Comparison of ENCODE assay signal across 10 cellular contexts in genomic region chr2:219109468-219109867, GRCh38. TPM values are rescaled to one million over a fixed set of nuclear protein-coding genes. Genes with fewer than 3 reads are reported as not detected.
DNase-seq lines count a peak whose midpoint lies in the region; ATAC-seq and TF ChIP-seq lines count a peak whose summit lies in the region.
"Had no signal": no experiment of that assay in that cellular context is flagged by ENCODE, and none has a peak within 500 bp of the region (broad histone marks: within the 10 kb centered on the region; RNA-seq: fewer than 3 reads in every experiment).

No MANE protein-coding gene starts in this region.

- no peak overlapping the region for H3K27ac Mint-ChIP-seq in activated T-cell treated with anti-CD3 and anti-CD28 coated beads, Interleukin-2, amount 50 U/mL, for 24 hours
- peak overlapping the region in 3 of 9 donors; percentile 54 to 72 (median 65) for H3K27ac Mint-ChIP-seq in naive thymus-derived CD4-positive, alpha-beta T cell

- H3K36me3 ChIP-seq in naive thymus-derived CD4-positive, alpha-beta T cell (ENCODE audit: control insufficient read depth in 2 of 3, insufficient read depth in 3 of 3, low read length in 3 of 3) = no peaks in the 10 kb centered on the region
- no peaks in the 10 kb centered on the region for H3K36me3 ChIP-seq in upper lobe of right lung
- no peaks in the 10 kb centered on the region for H3K36me3 ChIP-seq in SJCRH30
- no peaks in the 10 kb centered on the region for H3K36me3 ChIP-seq in MG63

- peaks cover 9% of the 10 kb centered on the region for H3K4me1 ChIP-seq in right cardiac atrium (ENCODE audit: control insufficient read depth, insufficient read depth, low read length)
- H3K4me1 ChIP-seq in naive thymus-derived CD4-positive, alpha-beta T cell (ENCODE audit: control insufficient read depth in 2 of 2, insufficient read depth in 2 of 2, low read length in 2 of 2) = no peaks in the 10 kb centered on the region
- H3K4me1 ChIP-seq in upper lobe of right lung = peaks cover 22% of the 10 kb centered on the region
- no peaks in the 10 kb centered on the region for H3K4me1 ChIP-seq in SJCRH30

- peak; percentile 29 to 32 for ATAC-seq in right cardiac atrium
- no peak for ATAC-seq in Right ventricle myocardium superior (ENCODE audit: poor library complexity)
- peak; percentile 92 for ATAC-seq in naive thymus-derived CD4-positive, alpha-beta T cell
- ATAC-seq in upper lobe of right lung = peak; percentile 88
- ATAC-seq: sciatic nerve had no signal

- 68% methylated on average over 3 of the region's 3 CpGs for WGBS in right cardiac atrium

- DNase-seq in right cardiac atrium (peak in 1 of 3 donors; percentile 44), Right ventricle myocardium superior (no peak), upper lobe of right lung (peak; percentile 73), SJCRH30 (no peak), foreskin fibroblast (no peak), MG63 (no peak)
- peak; percentile 48 for DNase-seq in activated T-cell treated with anti-CD3 and anti-CD28 coated beads, Interleukin-2, amount 50 U/mL, for 24 hours
- DNase-seq in naive thymus-derived CD4-positive, alpha-beta T cell = peak; percentile 9 to 78 (median 47)

- H3K27me3 ChIP-seq in right cardiac atrium (ENCODE audit: control insufficient read depth, insufficient read depth) (no peaks in the 10 kb centered on the region), upper lobe of right lung (no peaks in the 10 kb centered on the region), SJCRH30 (no peaks in the 10 kb centered on the region), MG63 (no peaks in the 10 kb centered on the region)
- H3K27me3 ChIP-seq in naive thymus-derived CD4-positive, alpha-beta T cell (ENCODE audit: control insufficient read depth in 2 of 2, insufficient read depth in 2 of 2, low read length in 2 of 2) = no peaks in the 10 kb centered on the region

- peaks cover 52% of the 10 kb centered on the region for H3K4me1 Mint-ChIP-seq in activated T-cell treated with anti-CD3 and anti-CD28 coated beads, Interleukin-2, amount 50 U/mL, for 24 hours (ENCODE audit: low read depth)
- H3K4me1 Mint-ChIP-seq in naive thymus-derived CD4-positive, alpha-beta T cell = peaks cover 10 to 70% (median 31%) of the 10 kb centered on the region in 7 donors

- no peak for TF ChIP-seq CTCF in upper lobe of right lung (IDR thresholded peaks at IDR 0.05)
- no peak for TF ChIP-seq CTCF in foreskin fibroblast (IDR thresholded peaks at IDR 0.05; ENCODE audit: low read depth, low read length)

- H3K9me3 ChIP-seq in right cardiac atrium (ENCODE audit: control insufficient read depth, low read length) (no peaks in the 10 kb centered on the region), upper lobe of right lung (no peaks in the 10 kb centered on the region), SJCRH30 (replicated peaks) (no peaks in the 10 kb centered on the region), MG63 (no peaks in the 10 kb centered on the region)
- H3K9me3 ChIP-seq in naive thymus-derived CD4-positive, alpha-beta T cell (ENCODE audit: control insufficient read depth in 2 of 3, low read length in 3 of 3) = no peaks in the 10 kb centered on the region

- H3K4me3 ChIP-seq in right cardiac atrium (ENCODE audit: low read length) = no peak overlapping the region
- H3K4me3 ChIP-seq in naive thymus-derived CD4-positive, alpha-beta T cell (ENCODE audit: low read length) = no peak overlapping the region
- H3K4me3 ChIP-seq in upper lobe of right lung = no peak overlapping the region
- H3K4me3 ChIP-seq in SJCRH30 = no peak overlapping the region
- no peak overlapping the region for H3K4me3 ChIP-seq in foreskin fibroblast (ENCODE audit: low read depth in 1 of 2, low read length in 2 of 2)
- H3K4me3 ChIP-seq in MG63 = no peak overlapping the region

- H3K27me3 Mint-ChIP-seq in activated T-cell treated with anti-CD3 and anti-CD28 coated beads, Interleukin-2, amount 50 U/mL, for 24 hours = no peaks in the 10 kb centered on the region
- no peaks in the 10 kb centered on the region for H3K27me3 Mint-ChIP-seq in naive thymus-derived CD4-positive, alpha-beta T cell

- H3K4me3 Mint-ChIP-seq in activated T-cell treated with anti-CD3 and anti-CD28 coated beads, Interleukin-2, amount 50 U/mL, for 24 hours = no peak overlapping the region
- no peak overlapping the region for H3K4me3 Mint-ChIP-seq in naive thymus-derived CD4-positive, alpha-beta T cell

- POLR2A ChIA-PET in naive thymus-derived CD4-positive, alpha-beta T cell (lab: Charles Lee) = interaction anchor here (0.6 kb wide), 1 partner anchor 23 kb away, joined by 4 read pairs; no protein-coding TSS in a partner anchor

- H3K9me3 Mint-ChIP-seq in activated T-cell treated with anti-CD3 and anti-CD28 coated beads, Interleukin-2, amount 50 U/mL, for 24 hours = no peaks in the 10 kb centered on the region
- H3K9me3 Mint-ChIP-seq in naive thymus-derived CD4-positive, alpha-beta T cell = no peaks in the 10 kb centered on the region

- intact Hi-C loops in right cardiac atrium (cut with DNase I) = no loop called here
- intact Hi-C loops in Right ventricle myocardium superior (cut with DNase I) = no loop called here
- intact Hi-C loops in naive thymus-derived CD4-positive, alpha-beta T cell (cut with micrococcal nuclease) = no loop called here
- intact Hi-C loops in upper lobe of right lung (cut with DNase I) = no loop called here

- no peak overlapping the region for H3K27ac ChIP-seq in right cardiac atrium (ENCODE audit: low read length)
- no peak overlapping the region for H3K27ac ChIP-seq in naive thymus-derived CD4-positive, alpha-beta T cell (ENCODE audit: low read depth, low read length)
- no peak overlapping the region for H3K27ac ChIP-seq in upper lobe of right lung
- no peak overlapping the region for H3K27ac ChIP-seq in SJCRH30

- H3K36me3 Mint-ChIP-seq in activated T-cell treated with anti-CD3 and anti-CD28 coated beads, Interleukin-2, amount 50 U/mL, for 24 hours (ENCODE audit: low read depth) = peaks cover 5% of the 10 kb centered on the region
- H3K36me3 Mint-ChIP-seq in naive thymus-derived CD4-positive, alpha-beta T cell = peaks cover 0 to 17% (median 0%) of the 10 kb centered on the region in 5 donors

- CTCF ChIA-PET in naive thymus-derived CD4-positive, alpha-beta T cell (lab: Charles Lee) = no interaction called here

RNA-seq across cellular contexts. Expression of gene IHH, which starts 48.7 kb away (rescaled TPM):
- total RNA-seq in right cardiac atrium = not detected
- polyA plus RNA-seq in right cardiac atrium = 0.05 TPM
- not detected for total RNA-seq in Right ventricle myocardium superior
- total RNA-seq in naive thymus-derived CD4-positive, alpha-beta T cell = under 1 TPM in 2 of 5 experiments, not detected in 3; 0.17 to 0.24 TPM
- not detected for polyA plus RNA-seq in naive thymus-derived CD4-positive, alpha-beta T cell
- total RNA-seq in upper lobe of right lung = 0.69 TPM
- 0.10 TPM in 1 of 2 replicates, not detected in the other for total RNA-seq in SJCRH30 (2014; rRNA removed; shearing (Covaris generic))
- 0.16 TPM in 1 of 2 replicates, not detected in the other for total RNA-seq in MG63 (2014; rRNA removed; shearing (Covaris generic); ENCODE audit: low replicate concordance)
- total RNA-seq: M059J had no signal

RNA-seq across cellular contexts. Expression of gene NHEJ1, which starts 51.1 kb away (rescaled TPM):
- 1 to 10 TPM; 5.4 to 9.4 (median 9.2) TPM for total RNA-seq in right cardiac atrium
- 5.6 TPM for polyA plus RNA-seq in right cardiac atrium
- total RNA-seq in Right ventricle myocardium superior = 7.5 TPM
- 10 to 100 TPM; 11.4 to 24.0 (median 17.9) TPM for total RNA-seq in naive thymus-derived CD4-positive, alpha-beta T cell
- 10 to 100 TPM; 24.5 to 32.7 TPM for polyA plus RNA-seq in naive thymus-derived CD4-positive, alpha-beta T cell
- 14.3 TPM for total RNA-seq in upper lobe of right lung
- total RNA-seq in SJCRH30 (2014; rRNA removed; shearing (Covaris generic)) = 19.6 and 21.7 TPM in 2 replicates
- 20.9 and 22.6 TPM in 2 replicates for total RNA-seq in MG63 (2014; rRNA removed; shearing (Covaris generic); ENCODE audit: low replicate concordance)

Comparison
In these comparisons a context has a peak if more than half of its experiments do, and no peak if none do; other contexts are left out.
1. DNase-seq: peak in activated T-cell treated with anti-CD3 and anti-CD28 coated beads, Interleukin-2, amount 50 U/mL, for 24 hours (single experiment), naive thymus-derived CD4-positive, alpha-beta T cell (9 of 9) and upper lobe of right lung (single experiment); none in Right ventricle myocardium superior (single experiment), SJCRH30 (0 of 2), foreskin fibroblast (0 of 2) and MG63 (single experiment).